In genomic region chr3:11991751-11992150, GRCh38 we compare ENCODE assay signal across 29 cellular contexts. TPM values are rescaled to one million over a fixed set of nuclear protein-coding genes. Genes with fewer than 3 reads are reported as not detected.
"Had no signal": no experiment of that assay in that cellular context is flagged by ENCODE, and none has a peak within 500 bp of the region (broad histone marks: within the 10 kb centered on the region; RNA-seq: fewer than 3 reads in every experiment).

No MANE protein-coding gene starts in this region.

- H3K36me3 ChIP-seq: gastroesophageal sphincter, ovary, right lobe of liver, thoracic aorta had no signal

- DNase-seq: activated CD4-positive, alpha-beta memory T cell treated with anti-CD3 and anti-CD28 coated beads for 36 hours; activated CD4-positive, alpha-beta T cell treated with anti-CD3 and anti-CD28 coated beads for 48 hours; activated CD8-positive, alpha-beta memory T cell treated with anti-CD3 and anti-CD28 coated beads, Interleukin-2, amount 50 U/mL, for 4 hours; activated gamma-delta T cell treated with Interleukin-2 at 50 U/mL for 16 hours; activated naive CD8-positive, alpha-beta T cell treated with anti-CD3 and anti-CD28 coated beads, Interleukin-2, amount 50 U/mL, for 24 hours; activated T-cell treated with anti-CD3 and anti-CD28 coated beads, Interleukin-2, amount 50 U/mL, for 1 hour; amygdala; caudate nucleus; head of caudate nucleus; hypothalamus; immature natural killer cell; kidney; left colon; mammary epithelial cell; naive thymus-derived CD4-positive, alpha-beta T cell; ovary; right lobe of liver; stimulated activated CD4-positive, alpha-beta T cell treated with anti-CD3 and anti-CD28 coated beads, Interleukin-2, amount 100 ng/mL, for 48 hours; stimulated activated naive CD8-positive, alpha-beta T cell treated with anti-CD3 and anti-CD28 coated beads, Interleukin-15, Interleukin-2, amounts not matched to agents 100 U/mL and 50 U/mL, for 24 hours; T-helper 9 cell; trophoblast cell had no signal

- H3K27ac ChIP-seq: gastroesophageal sphincter, ovary, right lobe of liver, thoracic aorta, VCaP had no signal

- H3K4me1 ChIP-seq: gastroesophageal sphincter, right lobe of liver had no signal

- H3K9me3 Mint-ChIP-seq: activated CD4-positive, alpha-beta memory T cell treated with anti-CD3 and anti-CD28 coated beads for 36 hours; activated naive CD4-positive, alpha-beta T cell treated with anti-CD3 and anti-CD28 coated beads, Interleukin-2, amount 50 U/mL, for 24 hours; activated naive CD8-positive, alpha-beta T cell treated with anti-CD3 and anti-CD28 coated beads, Interleukin-2, amount 50 U/mL, for 24 hours; mesothelial cell of epicardium had no signal

- H3K4me3 ChIP-seq: gastroesophageal sphincter, ovary, right lobe of liver, thoracic aorta had no signal

- H3K36me3 Mint-ChIP-seq: activated CD4-positive, alpha-beta memory T cell treated with anti-CD3 and anti-CD28 coated beads for 36 hours; activated naive CD4-positive, alpha-beta T cell treated with anti-CD3 and anti-CD28 coated beads, Interleukin-2, amount 50 U/mL, for 24 hours; immature natural killer cell; mesothelial cell of epicardium; naive thymus-derived CD4-positive, alpha-beta T cell had no signal

- H3K9me3 ChIP-seq: gastroesophageal sphincter, ovary, thoracic aorta had no signal

- H3K27ac Mint-ChIP-seq: activated CD4-positive, alpha-beta memory T cell treated with anti-CD3 and anti-CD28 coated beads for 36 hours; activated naive CD4-positive, alpha-beta T cell treated with anti-CD3 and anti-CD28 coated beads, Interleukin-2, amount 50 U/mL, for 24 hours; activated naive CD8-positive, alpha-beta T cell treated with anti-CD3 and anti-CD28 coated beads, Interleukin-2, amount 50 U/mL, for 24 hours; immature natural killer cell; mesothelial cell of epicardium; naive thymus-derived CD4-positive, alpha-beta T cell; progenitor cell of endocrine pancreas had no signal

- H3K27me3 ChIP-seq: ovary, right lobe of liver had no signal

- H3K4me3 Mint-ChIP-seq: activated CD4-positive, alpha-beta memory T cell treated with anti-CD3 and anti-CD28 coated beads for 36 hours; activated naive CD4-positive, alpha-beta T cell treated with anti-CD3 and anti-CD28 coated beads, Interleukin-2, amount 50 U/mL, for 24 hours; activated naive CD8-positive, alpha-beta T cell treated with anti-CD3 and anti-CD28 coated beads, Interleukin-2, amount 50 U/mL, for 24 hours; immature natural killer cell; mesothelial cell of epicardium; naive thymus-derived CD4-positive, alpha-beta T cell had no signal

- H3K4me1 Mint-ChIP-seq: activated naive CD4-positive, alpha-beta T cell treated with anti-CD3 and anti-CD28 coated beads, Interleukin-2, amount 50 U/mL, for 24 hours; activated naive CD8-positive, alpha-beta T cell treated with anti-CD3 and anti-CD28 coated beads, Interleukin-2, amount 50 U/mL, for 24 hours; immature natural killer cell; mesothelial cell of epicardium; naive thymus-derived CD4-positive, alpha-beta T cell had no signal

RNA-seq across cellular contexts. Expression of gene SYN2, which starts 12.4 kb away (rescaled TPM):
- total RNA-seq: activated CD4-positive, alpha-beta memory T cell treated with anti-CD3 and anti-CD28 coated beads for 36 hours; fibroblast of villous mesenchyme; liver; right lobe of liver had no signal
- polyA plus RNA-seq: immature natural killer cell; naive thymus-derived CD4-positive, alpha-beta T cell had no signal
